ENCODE assay signal across 19 cellular contexts in genomic region chr9:98124637-98125426, GRCh38. TPM values are rescaled to one million over a fixed set of nuclear protein-coding genes. Genes with fewer than 3 reads are reported as not detected.
"Had no signal": no experiment of that assay in that cellular context is flagged by ENCODE, and none has a peak within 500 bp of the region (broad histone marks: within the 10 kb centered on the region; RNA-seq: fewer than 3 reads in every experiment).

No MANE protein-coding gene starts in this region.

- H3K27me3 ChIP-seq: left lung, ovary, right atrium auricular region, thyroid gland had no signal

- ATAC-seq: esophagus mucosa, gastrocnemius medialis, heart right ventricle, left lung, lower lobe of right lung had no signal

- H3K4me3 Mint-ChIP-seq: naive B cell, type B pancreatic cell had no signal

- DNase-seq: cortex of kidney; effector memory CD4-positive, alpha-beta T cell; gastrocnemius medialis; heart right ventricle; hypothalamus; left lung; lower lobe of right lung; mesenchymal stem cell; naive B cell; nucleus accumbens; ovary; small intestine; stimulated activated CD4-positive, alpha-beta T cell treated with anti-CD3 and anti-CD28 coated beads, Interleukin-2, amount 100 ng/mL, for 48 hours; stimulated activated naive CD4-positive, alpha-beta T cell treated with Interleukin-2 at 50 U/mL for 16 hours; thyroid gland had no signal

- H3K36me3 ChIP-seq: gastrocnemius medialis, heart right ventricle, ovary, right atrium auricular region, thyroid gland had no signal

- H3K36me3 Mint-ChIP-seq: naive B cell, type B pancreatic cell had no signal

- H3K27ac Mint-ChIP-seq: naive B cell, type B pancreatic cell had no signal

- H3K27ac ChIP-seq: gastrocnemius medialis, heart right ventricle, left lung, lower lobe of right lung, ovary, right atrium auricular region, thyroid gland had no signal

- H3K27me3 Mint-ChIP-seq: naive B cell, type B pancreatic cell had no signal

- H3K9me3 Mint-ChIP-seq: naive B cell, type B pancreatic cell had no signal

- H3K4me1 ChIP-seq: gastrocnemius medialis had no signal

- H3K9me3 ChIP-seq: gastrocnemius medialis, heart right ventricle, left lung, lower lobe of right lung, ovary, right atrium auricular region, thyroid gland had no signal

- H3K4me3 ChIP-seq: gastrocnemius medialis, heart right ventricle, left lung, lower lobe of right lung, ovary, right atrium auricular region, thyroid gland had no signal

RNA-seq across cellular contexts. Expression of gene TRIM14, which starts 5.8 kb away (rescaled TPM):
- polyA plus RNA-seq: neural cell had no signal
